In genomic region chr4:150216725-150217124, GRCh38 we compare ENCODE assay signal across 18 cellular contexts.
DNase-seq lines count a peak whose midpoint lies in the region; ATAC-seq, FAIRE-seq and TF ChIP-seq lines count a peak whose summit lies in the region.
"Had no signal": no experiment of that assay in that cellular context is flagged by ENCODE, and none has a peak within 500 bp of the region (broad histone marks: within the 10 kb centered on the region; RNA-seq: fewer than 3 reads in every experiment).

No MANE protein-coding gene starts in this region.

- no peaks in the 10 kb centered on the region for H3K27me3 ChIP-seq in Karpas-422 (ENCODE audit: low read length)
- H3K27me3 ChIP-seq in dorsolateral prefrontal cortex, result no peaks in the 10 kb centered on the region
- H3K27me3 ChIP-seq: neutrophil had no signal

- no peak for FAIRE-seq in HTR-8/SVneo (lab: Jason Lieb, UNC)
- FAIRE-seq: HepG2, urothelium cell line had no signal

- no peaks in the 10 kb centered on the region for H3K79me2 ChIP-seq in Karpas-422 (ENCODE audit: low read length)

- no peaks in the 10 kb centered on the region; the same call in 1 of the 2 replicates for H3K4me1 ChIP-seq in Karpas-422 (ENCODE audit: low read length)

- no peak for TF ChIP-seq CTCF in dorsolateral prefrontal cortex (IDR thresholded peaks at IDR 0.05 in 54 of 56, conservative IDR thresholded peaks at IDR 0.05 in 2 of 56; ENCODE audit: low read depth in 1 of 56, partially characterized antibody in 56 of 56)

- H3K9me3 ChIP-seq in Karpas-422 (ENCODE audit: low read length), result no peaks in the 10 kb centered on the region
- H3K9me3 ChIP-seq: neutrophil had no signal

- intact Hi-C loops in dorsolateral prefrontal cortex (cut with DNase I), result loop anchor here (2.0 to 10.0 kb wide), 4 partner anchors 139 to 214 kb away; partner anchors contain the start of gene DCLK2 (in 2 of the 2)

- no peak overlapping the region for H3K9ac ChIP-seq in Karpas-422 (ENCODE audit: low read length)

- DNase-seq in Karpas-422 (no peak), dorsolateral prefrontal cortex (peak in 2 of 10 donors; percentile 42 to 52), midbrain (lab: John Stamatoyannopoulos, UW) (peak; percentile 80), substantia nigra (lab: John Stamatoyannopoulos, UW) (peak in 36 of 49 donors; percentile 4 to 68 (median 27)), dermis blood vessel endothelial cell (no peak), HTR-8/SVneo (ENCODE audit: insufficient read length, low spot score) (no peak)
- DNase-seq: effector CD4-positive, alpha-beta T cell; erythroblast; H9; left ventricle myocardium superior; NCI-H187 had no signal

- no peak overlapping the region for H3K4me2 ChIP-seq in Karpas-422 (ENCODE audit: low read depth, low read length, poor library complexity, severe bottlenecking)

- peak overlapping the region; percentile 81; the same call in 1 of the 2 replicates for H2AFZ ChIP-seq in Karpas-422 (ENCODE audit: low read length)

- H3K27ac ChIP-seq in Karpas-422 (ENCODE audit: low read length), result no peak overlapping the region
- peak overlapping the region in 47 of 59 donors; percentile 1 to 79 (median 48) for H3K27ac ChIP-seq in dorsolateral prefrontal cortex
- H3K27ac ChIP-seq in substantia nigra (ENCODE audit: low read depth, low read length, poor library complexity, severe bottlenecking), result no peak overlapping the region
- H3K27ac ChIP-seq: HL-60, neutrophil, VCaP had no signal

- no peak for ATAC-seq in GM19324 (IDR thresholded peaks at IDR 0.05; ENCODE audit: low FRiP score, unreplicated experiment)
- ATAC-seq: GM12878 had no signal

- H3K4me3 ChIP-seq in Karpas-422 (ENCODE audit: low read length) (no peak overlapping the region), dorsolateral prefrontal cortex (peak overlapping the region in 26 of 59 donors; percentile 0 to 54 (median 18))
- H3K4me3 ChIP-seq: GM12878 had no signal

- H3K36me3 ChIP-seq in Karpas-422 (ENCODE audit: insufficient read depth, low read length), result no peaks in the 10 kb centered on the region
- H3K36me3 ChIP-seq: neutrophil had no signal

- no peaks in the 10 kb centered on the region for H4K20me1 ChIP-seq in Karpas-422 (ENCODE audit: insufficient read depth, low read depth, low read length)

- no peaks in the 10 kb centered on the region for H3K9me2 ChIP-seq in Karpas-422 (replicated peaks; ENCODE audit: insufficient read depth, low read length)

Comparison
In these comparisons a context has a peak if more than half of its experiments do, and no peak if none do; other contexts are left out.
1. DNase-seq: peak in midbrain (single experiment) and substantia nigra (36 of 49); none in Karpas-422 (single experiment), dermis blood vessel endothelial cell (single experiment) and HTR-8/SVneo (single experiment).
2. H3K27ac ChIP-seq: peak in dorsolateral prefrontal cortex (47 of 59); none in Karpas-422 (single experiment) and substantia nigra (single experiment).